ENCODE assay signal across 13 cellular contexts in the genomic region with DNA sequence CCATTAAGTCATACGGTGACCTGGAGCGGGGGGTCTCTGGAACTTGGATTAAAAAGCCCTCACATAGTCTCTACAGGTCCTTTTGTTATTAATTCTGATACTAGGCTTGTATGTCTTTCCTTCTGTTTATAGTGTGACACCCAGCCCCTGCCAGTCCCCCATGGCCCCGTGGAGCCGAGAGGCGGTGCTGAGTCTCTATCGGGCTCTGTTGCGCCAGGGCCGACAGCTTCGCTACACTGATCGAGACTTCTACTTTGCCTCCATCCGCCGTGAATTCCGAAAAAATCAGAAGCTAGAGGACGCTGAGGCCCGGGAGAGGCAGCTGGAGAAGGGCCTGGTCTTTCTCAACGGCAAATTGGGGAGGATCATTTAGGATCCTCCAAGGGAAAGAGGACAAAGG. TPM values are rescaled to one million over a fixed set of nuclear protein-coding genes. Genes with fewer than 3 reads are reported as not detected.
DNase-seq lines count a peak whose midpoint lies in the region; ATAC-seq, FAIRE-seq and TF ChIP-seq lines count a peak whose summit lies in the region.
"Had no signal": no experiment of that assay in that cellular context is flagged by ENCODE, and none has a peak within 500 bp of the region (broad histone marks: within the 10 kb centered on the region; RNA-seq: fewer than 3 reads in every experiment).

No MANE protein-coding gene starts in this region.

- peaks cover 58% of the 10 kb centered on the region for H3K79me2 ChIP-seq in GM12878 (ENCODE audit: control insufficient read depth, insufficient read depth, low read length)
- H3K79me2 ChIP-seq in neural progenitor cell (ENCODE audit: low read depth) = peaks cover 22% of the 10 kb centered on the region

- peaks cover 7% of the 10 kb centered on the region; the same call in 1 of the 2 replicates for H3K4me1 ChIP-seq in GM12878 (ENCODE audit: control insufficient read depth, insufficient read depth, low read length)
- peaks cover 27% of the 10 kb centered on the region for H3K4me1 ChIP-seq in neural progenitor cell
- peaks cover 5 to 25% (median 7%) of the 10 kb centered on the region in 4 donors for H3K4me1 ChIP-seq in Peyer's patch

- H3K9me3 Mint-ChIP-seq in activated CD4-positive, alpha-beta T cell treated with anti-CD3 and anti-CD28 coated beads, Interleukin-2, amount 10 ng/mL, durations not matched to agents 24 days and 14 days = no peaks in the 10 kb centered on the region
- no peaks in the 10 kb centered on the region for H3K9me3 Mint-ChIP-seq in neural progenitor cell

- no peaks in the 10 kb centered on the region for H3K27me3 ChIP-seq in GM12878 (replicated peaks in 1 of 2; ENCODE audit: control insufficient read depth in 2 of 2, insufficient read depth in 2 of 2, low read length in 1 of 2)
- peaks cover 19% of the 10 kb centered on the region for H3K27me3 ChIP-seq in neural progenitor cell
- no peaks in the 10 kb centered on the region for H3K27me3 ChIP-seq in Peyer's patch
- H3K27me3 ChIP-seq: upper lobe of left lung had no signal

- H3K27ac ChIP-seq in GM12878 (ENCODE audit: control insufficient read depth, insufficient read depth) (no peak overlapping the region; the same call in 1 of the 2 replicates), neural progenitor cell (no peak overlapping the region), Peyer's patch (no peak overlapping the region)
- H3K27ac ChIP-seq: upper lobe of left lung had no signal

- H3K9me3 ChIP-seq in GM12878 (replicated peaks; ENCODE audit: control insufficient read depth, insufficient read depth, low read length) (no peaks in the 10 kb centered on the region), neural progenitor cell (ENCODE audit: low read depth) (no peaks in the 10 kb centered on the region), Peyer's patch (no peaks in the 10 kb centered on the region)
- H3K9me3 ChIP-seq: HAP-1, upper lobe of left lung had no signal

- H3K4me2 ChIP-seq in GM12878 (ENCODE audit: control insufficient read depth, insufficient read depth) (peak overlapping the region; percentile 32; the same call in 1 of the 2 replicates), neural progenitor cell (no peak overlapping the region)

- BruUV-seq in GM12878 (replicated peaks; lab: Mats Ljungman, UMichigan) = no TSS peak

- TF ChIP-seq RAD21 in GM12878 (IDR thresholded peaks at IDR 0.05; ENCODE audit: insufficient read depth, low read depth, low read length) = no peak

- CTCF ChIA-PET in GM12878 (lab: Yijun Ruan, JAX) = interaction anchor here (0.7 to 15.7 kb wide), 2 partner anchors 11 to 24 kb away, joined by 3 to 372 read pairs; a partner anchor contains a TSS

- H3K36me3 ChIP-seq in GM12878 (ENCODE audit: control insufficient read depth in 2 of 2, insufficient read depth in 2 of 2, low read length in 1 of 2) (peaks cover 13 to 36% of the 10 kb centered on the region in 2 experiments), neural progenitor cell (no peaks in the 10 kb centered on the region), Peyer's patch (peaks cover 0 to 53% (median 0%) of the 10 kb centered on the region in 3 donors)

- DNase-seq in activated CD4-positive, alpha-beta T cell treated with anti-CD3 and anti-CD28 coated beads, Interleukin-2, amount 10 ng/mL, durations not matched to agents 24 days and 14 days = no peak
- DNase-seq in activated CD4-positive, alpha-beta T cell treated with anti-CD3 and anti-CD28 coated beads, Interleukin-2, amount 50 U/mL, for 48 hours = no peak
- DNase-seq in LNCaP clone FGC (ENCODE audit: low read depth) = no peak
- DNase-seq in GM12878 (ENCODE audit: low read depth, low spot score) = no peak
- DNase-seq in neural progenitor cell (ENCODE audit: low spot score) = no peak
- no peak for DNase-seq in GM13976 (ENCODE audit: low spot score)
- no peak for DNase-seq in middle frontal gyrus (ENCODE audit: extremely low spot score, low spot score)
- no peak for DNase-seq in Peyer's patch
- DNase-seq: cerebellar nuclear complex, IMR-90, upper lobe of left lung had no signal

- POLR2A ChIA-PET in GM12878 (lab: Charles Lee) = interaction anchor here (1.5 kb wide), 1 partner anchor 23 kb away, joined by 3 read pairs; no protein-coding TSS in a partner anchor

- H3K27me3 Mint-ChIP-seq in activated CD4-positive, alpha-beta T cell treated with anti-CD3 and anti-CD28 coated beads, Interleukin-2, amount 10 ng/mL, durations not matched to agents 24 days and 14 days = no peaks in the 10 kb centered on the region
- peaks cover 3% of the 10 kb centered on the region for H3K27me3 Mint-ChIP-seq in neural progenitor cell (ENCODE audit: insufficient read depth, low read depth)

- ATAC-seq in GM12878 = no peak

- TF ChIP-seq POLR2A in GM12878 (IDR thresholded peaks at IDR 0.05; ENCODE audit: low read depth, low read length) (no peak), Peyer's patch (IDR thresholded peaks at IDR 0.05) (no peak)

- H3K4me1 Mint-ChIP-seq in activated CD4-positive, alpha-beta T cell treated with anti-CD3 and anti-CD28 coated beads, Interleukin-2, amount 10 ng/mL, durations not matched to agents 24 days and 14 days = peaks cover 31% of the 10 kb centered on the region
- H3K4me1 Mint-ChIP-seq in neural progenitor cell = peaks cover 34% of the 10 kb centered on the region

- in situ Hi-C loops in GM12878 (cut with MboI) (loop anchor here (25.0 kb wide), 1 partner anchor 342 kb away; a partner anchor contains a TSS), GM13976 (cut with MboI; ENCODE audit: low sequenced_read_pairs, unreplicated experiment) (loop anchor here (25.0 kb wide), 1 partner anchor 342 kb away; a partner anchor contains a TSS)

- TF ChIP-seq CTCF in LNCaP clone FGC (IDR thresholded peaks at IDR 0.05; ENCODE audit: control insufficient read depth, extremely low read depth, insufficient read depth) (no peak), GM12878 (IDR thresholded peaks at IDR 0.05 in 2 of 3, conservative IDR thresholded peaks at IDR 0.05 in 1 of 3; ENCODE audit: control insufficient read depth in 2 of 3, extremely low read depth in 1 of 3, insufficient read depth in 1 of 3, low read depth in 3 of 3, low read length in 3 of 3) (no peak), neural progenitor cell (IDR thresholded peaks at IDR 0.05) (no peak), GM13976 (IDR thresholded peaks at IDR 0.05; ENCODE audit: borderline replicate concordance, control extremely low read depth, extremely low read depth, insufficient read depth, missing control alignments) (no peak), Peyer's patch (IDR thresholded peaks at IDR 0.05) (no peak)

- H3K4me3 ChIP-seq in LNCaP clone FGC (ENCODE audit: low read depth, low read length) = peak overlapping the region; percentile 96
- peak overlapping the region; percentile 95; the same call in 1 of the 2 replicates for H3K4me3 ChIP-seq in GM12878
- no peak overlapping the region for H3K4me3 ChIP-seq in neural progenitor cell
- peak overlapping the region in 1 of 4 donors; percentile 86 for H3K4me3 ChIP-seq in Peyer's patch

- no peaks in the 10 kb centered on the region; the same call in 1 of the 2 replicates for H4K20me1 ChIP-seq in GM12878 (ENCODE audit: control insufficient read depth, insufficient read depth)
- H4K20me1 ChIP-seq in neural progenitor cell (ENCODE audit: low read depth) = peaks cover 43% of the 10 kb centered on the region

- TF ChIP-seq EP300 in GM12878 (IDR thresholded peaks at IDR 0.05; ENCODE audit: borderline replicate concordance in 1 of 2, control insufficient read depth in 1 of 2, low read depth in 2 of 2, low read length in 2 of 2) = no peak

- H2AFZ ChIP-seq in GM12878 (ENCODE audit: control insufficient read depth, low read depth, low read length) (no peak overlapping the region), neural progenitor cell (replicated peaks) (no peak overlapping the region)

- H3K9ac ChIP-seq in GM12878 (ENCODE audit: control insufficient read depth, insufficient read depth, low read length) = 0 out of 2 replicates have a peak overlapping the region, but pooled peaks have one; percentile 89
- no peak overlapping the region for H3K9ac ChIP-seq in neural progenitor cell

- WGBS in GM12878 (ENCODE audit: insufficient coverage, insufficient replicate concordance, low lambda C conversion rate, missing lambda C conversion rate) = 99% methylated on average over 16 of the region's 16 CpGs

- intact Hi-C loops in activated CD4-positive, alpha-beta T cell treated with anti-CD3 and anti-CD28 coated beads, Interleukin-2, amount 10 ng/mL, durations not matched to agents 24 days and 14 days (cut with micrococcal nuclease) = loop anchor here (5.0 kb wide), 1 partner anchor 187 kb away; a partner anchor contains a TSS
- intact Hi-C loops in GM12878 (cut with micrococcal nuclease; ENCODE audit: unreplicated experiment) = no loop called here

- FAIRE-seq in GM12878 (lab: Jason Lieb, UNC) = no peak
- FAIRE-seq: A204.1 had no signal

- H3K4me3 Mint-ChIP-seq in activated CD4-positive, alpha-beta T cell treated with anti-CD3 and anti-CD28 coated beads, Interleukin-2, amount 10 ng/mL, durations not matched to agents 24 days and 14 days = peak overlapping the region; percentile 100
- peak overlapping the region; percentile 97 for H3K4me3 Mint-ChIP-seq in neural progenitor cell

- H3K36me3 Mint-ChIP-seq in activated CD4-positive, alpha-beta T cell treated with anti-CD3 and anti-CD28 coated beads, Interleukin-2, amount 10 ng/mL, durations not matched to agents 24 days and 14 days (ENCODE audit: low read depth) = peaks cover 49% of the 10 kb centered on the region
- peaks cover 23% of the 10 kb centered on the region for H3K36me3 Mint-ChIP-seq in neural progenitor cell

- RAD21 ChIA-PET in GM12878 (lab: Charles Lee; ENCODE audit: unreplicated experiment) = interaction anchor here (1.1 kb wide), 1 partner anchor 105 kb away, joined by 3 read pairs; a partner anchor contains a TSS

- no peak overlapping the region for H3K27ac Mint-ChIP-seq in activated CD4-positive, alpha-beta T cell treated with anti-CD3 and anti-CD28 coated beads, Interleukin-2, amount 10 ng/mL, durations not matched to agents 24 days and 14 days
- H3K27ac Mint-ChIP-seq in neural progenitor cell = no peak overlapping the region

- SMC1A ChIA-PET in GM12878 (lab: Charles Lee; ENCODE audit: uncharacterized antibody, unreplicated experiment) = interaction anchor here (0.6 to 1.2 kb wide), 2 partner anchors 11 to 16 kb away, joined by 3 to 5 read pairs; a partner anchor contains a TSS

- H3F3A ChIP-seq in neural progenitor cell (ENCODE audit: low read depth) = peaks cover 18% of the 10 kb centered on the region

RNA-seq across cellular contexts. Expression of a gene that starts 2.0 kb away (rescaled TPM):
- total RNA-seq in activated CD4-positive, alpha-beta T cell treated with anti-CD3 and anti-CD28 coated beads, Interleukin-2, amount 10 ng/mL, durations not matched to agents 24 days and 14 days = 53.7 and 54.8 TPM in 2 replicates
- total RNA-seq in GM12878 (2013; cell fraction: nucleolus; rRNA removed) = 32.3 and 33.3 TPM in 2 replicates
- total RNA-seq in GM12878 (2014; rRNA removed) = 27.9 and 28.3 TPM in 2 replicates
- 24.0 and 26.4 TPM in 2 replicates for total RNA-seq in GM12878 (2014; rRNA removed; fragmentation: Illumina TruSeq; extraction: Trizol)
- total RNA-seq in GM12878 (2021) = 50.9 and 52.3 TPM in 2 replicates
- polyA plus RNA-seq in GM12878 (2011; ENCODE audit: low read depth) = 17.7 TPM
- polyA plus RNA-seq in GM12878 (2011; rRNA removed) = 21.3 and 27.9 TPM in 2 replicates
- 29.7 and 30.5 TPM in 2 replicates for polyA plus RNA-seq in GM12878 (2011; cell fraction: cytosol; rRNA removed)
- 19.1 and 27.5 TPM in 2 replicates for polyA plus RNA-seq in GM12878 (2011; cell fraction: nucleus; rRNA removed)
- polyA plus RNA-seq in GM12878 (2012) = 22.3 and 24.9 TPM in 2 replicates
- 33.1 and 35.8 TPM in 2 replicates for polyA plus RNA-seq in GM12878 (2014; fragmentation: Illumina TruSeq; extraction: Trizol)
- 10 to 100 TPM; 12.4 to 13.8 TPM for polyA plus RNA-seq in GM12878 (2014; fragmentation: Nextera tagmentation; extraction: Ambion mirVana)
- 30.6 and 35.2 TPM in 2 replicates for polyA plus RNA-seq in GM12878 (2014; rRNA removed)
- polyA plus RNA-seq in GM12878 (2016; fragmentation: Nextera tagmentation; extraction: Ambion mirVana) = 10 to 100 TPM; 43.2 to 46.3 TPM
- 40.1 and 42.5 TPM in 2 replicates for polyA minus RNA-seq in GM12878 (2011; rRNA and poly(A)+ RNA removed)
- 15.5 and 17.6 TPM in 2 replicates for polyA minus RNA-seq in GM12878 (2011; cell fraction: cytosol; rRNA and poly(A)+ RNA removed)
- 11.0 and 23.4 TPM in 2 replicates for polyA minus RNA-seq in GM12878 (2011; cell fraction: nucleus; rRNA and poly(A)+ RNA removed)
- total RNA-seq in neural progenitor cell (ENCODE audit: low replicate concordance) = 22.0 and 32.7 TPM in 2 replicates
- total RNA-seq in Peyer's patch = 10 to 100 TPM; 16.5 to 51.0 (median 41.3) TPM

RNA-seq across cellular contexts. Expression of a gene that starts 16.3 kb away (rescaled TPM):
- total RNA-seq in activated CD4-positive, alpha-beta T cell treated with anti-CD3 and anti-CD28 coated beads, Interleukin-2, amount 10 ng/mL, durations not matched to agents 24 days and 14 days = 392 and 393 TPM in 2 replicates
- 140 and 144 TPM in 2 replicates for total RNA-seq in GM12878 (2013; cell fraction: nucleolus; rRNA removed)
- 308 and 320 TPM in 2 replicates for total RNA-seq in GM12878 (2014; rRNA removed)
- 340 and 355 TPM in 2 replicates for total RNA-seq in GM12878 (2014; rRNA removed; fragmentation: Illumina TruSeq; extraction: Trizol)
- total RNA-seq in GM12878 (2021) = 326 and 331 TPM in 2 replicates
- 395 TPM for polyA plus RNA-seq in GM12878 (2011; ENCODE audit: low read depth)
- polyA plus RNA-seq in GM12878 (2011; rRNA removed) = 566 and 603 TPM in 2 replicates
- 689 and 827 TPM in 2 replicates for polyA plus RNA-seq in GM12878 (2011; cell fraction: cytosol; rRNA removed)
- polyA plus RNA-seq in GM12878 (2011; cell fraction: nucleus; rRNA removed) = 737 and 862 TPM in 2 replicates
- polyA plus RNA-seq in GM12878 (2012) = 477 and 719 TPM in 2 replicates
- 520 and 576 TPM in 2 replicates for polyA plus RNA-seq in GM12878 (2014; fragmentation: Illumina TruSeq; extraction: Trizol)
- 100 to 1,000 TPM in 1 of 2 experiments, 10 to 100 TPM in 1; 88.3 to 187 TPM for polyA plus RNA-seq in GM12878 (2014; fragmentation: Nextera tagmentation; extraction: Ambion mirVana)
- polyA plus RNA-seq in GM12878 (2014; rRNA removed) = 508 and 605 TPM in 2 replicates
- 100 to 1,000 TPM; 165 to 178 TPM for polyA plus RNA-seq in GM12878 (2016; fragmentation: Nextera tagmentation; extraction: Ambion mirVana)
- 145 and 253 TPM in 2 replicates for polyA minus RNA-seq in GM12878 (2011; rRNA and poly(A)+ RNA removed)
- polyA minus RNA-seq in GM12878 (2011; cell fraction: cytosol; rRNA and poly(A)+ RNA removed) = 58.9 and 61.0 TPM in 2 replicates
- 146 and 184 TPM in 2 replicates for polyA minus RNA-seq in GM12878 (2011; cell fraction: nucleus; rRNA and poly(A)+ RNA removed)
- total RNA-seq in neural progenitor cell (ENCODE audit: low replicate concordance) = 189 and 230 TPM in 2 replicates
- total RNA-seq in Peyer's patch = 100 to 1,000 TPM; 222 to 550 (median 280) TPM

RNA-seq across cellular contexts. Expression of a gene that starts 28.5 kb away (rescaled TPM):
- 96.2 and 96.9 TPM in 2 replicates for total RNA-seq in activated CD4-positive, alpha-beta T cell treated with anti-CD3 and anti-CD28 coated beads, Interleukin-2, amount 10 ng/mL, durations not matched to agents 24 days and 14 days
- total RNA-seq in GM12878 (2013; cell fraction: nucleolus; rRNA removed) = 43.6 and 46.7 TPM in 2 replicates
- total RNA-seq in GM12878 (2014; rRNA removed) (106 and 132 TPM in 2 replicates), GM12878 (2014; rRNA removed; fragmentation: Illumina TruSeq; extraction: Trizol) (36.6 and 47.5 TPM in 2 replicates), GM12878 (2021) (83.6 and 85.7 TPM in 2 replicates), neural progenitor cell (ENCODE audit: low replicate concordance) (27.7 and 68.3 TPM in 2 replicates), Peyer's patch (100 to 1,000 TPM in 1 of 4 donors, 10 to 100 TPM in 3; 59.4 to 132 (median 93.7) TPM)
- 23.5 TPM for polyA plus RNA-seq in GM12878 (2011; ENCODE audit: low read depth)
- polyA plus RNA-seq in GM12878 (2011; rRNA removed) (48.1 and 71.5 TPM in 2 replicates), GM12878 (2014; fragmentation: Illumina TruSeq; extraction: Trizol) (8.8 and 20.3 TPM in 2 replicates), GM12878 (2014; fragmentation: Nextera tagmentation; extraction: Ambion mirVana) (10 to 100 TPM in 1 of 2 experiments, 1 to 10 TPM in 1; 2.7 to 14.3 TPM), GM12878 (2014; rRNA removed) (146 and 170 TPM in 2 replicates), GM12878 (2016; fragmentation: Nextera tagmentation; extraction: Ambion mirVana) (100 to 1,000 TPM; 178 to 206 TPM)
- polyA plus RNA-seq in GM12878 (2011; cell fraction: cytosol; rRNA removed) = 100 and 140 TPM in 2 replicates
- 73.0 and 84.9 TPM in 2 replicates for polyA plus RNA-seq in GM12878 (2011; cell fraction: nucleus; rRNA removed)
- 59.4 and 59.8 TPM in 2 replicates for polyA plus RNA-seq in GM12878 (2012)
- 11.3 and 24.2 TPM in 2 replicates for polyA minus RNA-seq in GM12878 (2011; rRNA and poly(A)+ RNA removed)
- polyA minus RNA-seq in GM12878 (2011; cell fraction: cytosol; rRNA and poly(A)+ RNA removed) = 8.0 and 9.8 TPM in 2 replicates
- 19.3 and 32.1 TPM in 2 replicates for polyA minus RNA-seq in GM12878 (2011; cell fraction: nucleus; rRNA and poly(A)+ RNA removed)

RNA-seq across cellular contexts. Expression of a gene that starts 47.3 kb away (rescaled TPM):
- total RNA-seq in activated CD4-positive, alpha-beta T cell treated with anti-CD3 and anti-CD28 coated beads, Interleukin-2, amount 10 ng/mL, durations not matched to agents 24 days and 14 days = 0.90 and 1.9 TPM in 2 replicates
- 32.8 and 36.9 TPM in 2 replicates for total RNA-seq in GM12878 (2013; cell fraction: nucleolus; rRNA removed)
- total RNA-seq in GM12878 (2014; rRNA removed) (11.3 and 12.0 TPM in 2 replicates), GM12878 (2014; rRNA removed; fragmentation: Illumina TruSeq; extraction: Trizol) (11.8 and 12.5 TPM in 2 replicates), GM12878 (2021) (38.5 and 40.2 TPM in 2 replicates), neural progenitor cell (ENCODE audit: low replicate concordance) (7.5 and 18.5 TPM in 2 replicates), Peyer's patch (10 to 100 TPM in 3 of 4 donors, 1 to 10 TPM in 1; 5.0 to 53.7 (median 49.6) TPM)
- polyA plus RNA-seq in GM12878 (2011; ENCODE audit: low read depth) = 6.3 TPM
- polyA plus RNA-seq in GM12878 (2011; rRNA removed) (9.5 and 16.9 TPM in 2 replicates), GM12878 (2014; fragmentation: Illumina TruSeq; extraction: Trizol) (5.8 and 12.1 TPM in 2 replicates), GM12878 (2014; fragmentation: Nextera tagmentation; extraction: Ambion mirVana) (1 to 10 TPM in 1 of 2 experiments, under 1 TPM in 1; 0.32 to 1.1 TPM), GM12878 (2014; rRNA removed) (23.5 and 25.6 TPM in 2 replicates), GM12878 (2016; fragmentation: Nextera tagmentation; extraction: Ambion mirVana) (1 to 10 TPM; 8.3 to 8.4 TPM)
- 21.5 and 27.7 TPM in 2 replicates for polyA plus RNA-seq in GM12878 (2011; cell fraction: cytosol; rRNA removed)
- polyA plus RNA-seq in GM12878 (2011; cell fraction: nucleus; rRNA removed) = 27.2 and 30.1 TPM in 2 replicates
- polyA plus RNA-seq in GM12878 (2012) = 13.9 and 17.0 TPM in 2 replicates
- polyA minus RNA-seq in GM12878 (2011; rRNA and poly(A)+ RNA removed) = 22.1 and 40.9 TPM in 2 replicates
- 20.5 and 24.1 TPM in 2 replicates for polyA minus RNA-seq in GM12878 (2011; cell fraction: cytosol; rRNA and poly(A)+ RNA removed)
- 8.3 and 15.4 TPM in 2 replicates for polyA minus RNA-seq in GM12878 (2011; cell fraction: nucleus; rRNA and poly(A)+ RNA removed)
